ENCODE assay signal across 15 cellular contexts in the genomic region with DNA sequence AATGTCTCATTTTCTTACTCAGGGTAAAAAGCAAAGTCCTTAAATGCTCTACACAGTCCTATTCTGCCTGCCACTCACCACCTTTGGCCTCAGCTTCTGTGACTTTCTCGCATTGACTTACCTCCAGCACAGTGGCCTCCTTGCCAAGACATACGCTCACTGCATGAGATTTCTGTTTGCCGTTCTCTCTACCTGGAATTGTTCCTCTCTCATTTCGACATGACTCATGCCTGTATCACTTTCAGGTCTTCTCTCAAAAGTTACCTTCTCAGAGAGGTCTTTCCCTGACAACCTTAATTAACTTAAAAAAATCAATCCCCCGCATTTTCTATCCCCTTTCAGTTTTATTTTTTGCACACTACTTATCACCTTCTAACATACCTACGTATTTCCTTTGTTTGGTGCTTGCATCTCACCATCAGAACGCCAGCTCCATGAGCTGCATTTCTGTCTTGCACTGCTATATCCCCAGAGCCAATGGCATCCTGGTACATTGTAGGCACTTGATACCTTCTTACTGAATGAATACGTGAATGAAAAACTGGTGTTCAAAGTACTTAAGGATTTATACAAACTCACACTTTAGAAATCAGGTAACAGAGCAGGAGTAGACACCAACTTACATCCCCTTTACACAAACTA. TPM values are rescaled to one million over a fixed set of nuclear protein-coding genes. Genes with fewer than 3 reads are reported as not detected.
DNase-seq lines count a peak whose midpoint lies in the region; ATAC-seq and TF ChIP-seq lines count a peak whose summit lies in the region.
"Had no signal": no experiment of that assay in that cellular context is flagged by ENCODE, and none has a peak within 500 bp of the region (broad histone marks: within the 10 kb centered on the region; RNA-seq: fewer than 3 reads in every experiment).

No MANE protein-coding gene starts in this region.

- DNase-seq in GM06990 (ENCODE audit: extremely low read depth, insufficient read length) = peak; percentile 6
- DNase-seq in activated naive CD4-positive, alpha-beta T cell treated with anti-CD3 and anti-CD28 coated beads, Interleukin-2, amount 50 U/mL, for 16 hours = peak; percentile 10
- DNase-seq in NCI-H69 (lab: John Stamatoyannopoulos, UW) = no peak
- no peak for DNase-seq in stimulated activated naive B cell treated with anti-CD40 and anti-IgM and Interleukin-4, amounts not matched to agents 10 μg/mL and 1 μg/mL and 100 μg/mL, for 72 hours
- DNase-seq in SJCRH30 = no peak
- DNase-seq: DMS79, glutamatergic neuron, GM23248, kidney, NCI-H187 treated with DMSO at 0.1 percent for 48 hours, NCI-H748 treated with DMSO at 0.1 percent for 48 hours, T1000 had no signal

- H3K36me3 ChIP-seq in GM06990 (ENCODE audit: control insufficient read depth, insufficient read depth, low read length) (no peaks in the 10 kb centered on the region), SJCRH30 (no peaks in the 10 kb centered on the region)

- H3K27me3 ChIP-seq in GM06990 (replicated peaks; ENCODE audit: control insufficient read depth, insufficient read depth, low read length) = no peaks in the 10 kb centered on the region
- H3K27me3 ChIP-seq in SJCRH30 = no peaks in the 10 kb centered on the region

- peak; percentile 83 for ATAC-seq in HG02852 (IDR thresholded peaks at IDR 0.05; ENCODE audit: unreplicated experiment)
- no peak for ATAC-seq in stimulated activated naive B cell treated with anti-CD40 and anti-IgM and Interleukin-4, amounts not matched to agents 10 μg/mL and 1 μg/mL and 100 μg/mL, for 72 hours (replicated peaks)

- H3K27ac Mint-ChIP-seq in stimulated activated naive B cell treated with anti-CD40 and anti-IgM and Interleukin-4, amounts not matched to agents 10 μg/mL and 1 μg/mL and 100 μg/mL, for 72 hours = no peak overlapping the region
- H3K27ac Mint-ChIP-seq: type B pancreatic cell had no signal

- H3K27ac ChIP-seq in 22Rv1 (0 out of 2 replicates have a peak overlapping the region, but pooled peaks have one; percentile 5), SJCRH30 (no peak overlapping the region)
- H3K27ac ChIP-seq: GM23248 had no signal

- peaks cover 0 to 2% of the 10 kb centered on the region in 2 donors for H3K4me1 Mint-ChIP-seq in stimulated activated naive B cell treated with anti-CD40 and anti-IgM and Interleukin-4, amounts not matched to agents 10 μg/mL and 1 μg/mL and 100 μg/mL, for 72 hours

- no peaks in the 10 kb centered on the region for H3K27me3 Mint-ChIP-seq in stimulated activated naive B cell treated with anti-CD40 and anti-IgM and Interleukin-4, amounts not matched to agents 10 μg/mL and 1 μg/mL and 100 μg/mL, for 72 hours
- H3K27me3 Mint-ChIP-seq: type B pancreatic cell had no signal

- no peaks in the 10 kb centered on the region for H3K9me3 Mint-ChIP-seq in stimulated activated naive B cell treated with anti-CD40 and anti-IgM and Interleukin-4, amounts not matched to agents 10 μg/mL and 1 μg/mL and 100 μg/mL, for 72 hours
- H3K9me3 Mint-ChIP-seq: type B pancreatic cell had no signal

- TF ChIP-seq CTCF in 22Rv1 (IDR thresholded peaks at IDR 0.05) = no peak
- no peak for TF ChIP-seq CTCF in GM06990 (IDR thresholded peaks at IDR 0.05; ENCODE audit: insufficient read depth, low read length, poor library complexity, severe bottlenecking)

- H3K9me3 ChIP-seq in SJCRH30 (replicated peaks) = no peaks in the 10 kb centered on the region

- H3K4me3 Mint-ChIP-seq in stimulated activated naive B cell treated with anti-CD40 and anti-IgM and Interleukin-4, amounts not matched to agents 10 μg/mL and 1 μg/mL and 100 μg/mL, for 72 hours = no peak overlapping the region
- H3K4me3 Mint-ChIP-seq: type B pancreatic cell had no signal

- no peaks in the 10 kb centered on the region for H3K4me1 ChIP-seq in SJCRH30

- H3K36me3 Mint-ChIP-seq in stimulated activated naive B cell treated with anti-CD40 and anti-IgM and Interleukin-4, amounts not matched to agents 10 μg/mL and 1 μg/mL and 100 μg/mL, for 72 hours = no peaks in the 10 kb centered on the region
- H3K36me3 Mint-ChIP-seq: type B pancreatic cell had no signal

- H3K4me3 ChIP-seq in GM06990 (replicated peaks; ENCODE audit: low read depth, low read length) (no peak overlapping the region), SJCRH30 (no peak overlapping the region)
- H3K4me3 ChIP-seq: GM23248 had no signal

RNA-seq across cellular contexts. Expression of a gene that starts 24.5 kb away (rescaled TPM):
- total RNA-seq in SJCRH30 (2014; rRNA removed; shearing (Covaris generic)) = 11.5 and 13.0 TPM in 2 replicates

Comparison
In these comparisons a context has a peak if more than half of its experiments do, and no peak if none do; other contexts are left out.
1. DNase-seq: peak in GM06990 (single experiment) and activated naive CD4-positive, alpha-beta T cell treated with anti-CD3 and anti-CD28 coated beads, Interleukin-2, amount 50 U/mL, for 16 hours (single experiment); none in NCI-H69 (single experiment), stimulated activated naive B cell treated with anti-CD40 and anti-IgM and Interleukin-4, amounts not matched to agents 10 μg/mL and 1 μg/mL and 100 μg/mL, for 72 hours (single experiment) and SJCRH30 (0 of 2).